In the genomic region with DNA sequence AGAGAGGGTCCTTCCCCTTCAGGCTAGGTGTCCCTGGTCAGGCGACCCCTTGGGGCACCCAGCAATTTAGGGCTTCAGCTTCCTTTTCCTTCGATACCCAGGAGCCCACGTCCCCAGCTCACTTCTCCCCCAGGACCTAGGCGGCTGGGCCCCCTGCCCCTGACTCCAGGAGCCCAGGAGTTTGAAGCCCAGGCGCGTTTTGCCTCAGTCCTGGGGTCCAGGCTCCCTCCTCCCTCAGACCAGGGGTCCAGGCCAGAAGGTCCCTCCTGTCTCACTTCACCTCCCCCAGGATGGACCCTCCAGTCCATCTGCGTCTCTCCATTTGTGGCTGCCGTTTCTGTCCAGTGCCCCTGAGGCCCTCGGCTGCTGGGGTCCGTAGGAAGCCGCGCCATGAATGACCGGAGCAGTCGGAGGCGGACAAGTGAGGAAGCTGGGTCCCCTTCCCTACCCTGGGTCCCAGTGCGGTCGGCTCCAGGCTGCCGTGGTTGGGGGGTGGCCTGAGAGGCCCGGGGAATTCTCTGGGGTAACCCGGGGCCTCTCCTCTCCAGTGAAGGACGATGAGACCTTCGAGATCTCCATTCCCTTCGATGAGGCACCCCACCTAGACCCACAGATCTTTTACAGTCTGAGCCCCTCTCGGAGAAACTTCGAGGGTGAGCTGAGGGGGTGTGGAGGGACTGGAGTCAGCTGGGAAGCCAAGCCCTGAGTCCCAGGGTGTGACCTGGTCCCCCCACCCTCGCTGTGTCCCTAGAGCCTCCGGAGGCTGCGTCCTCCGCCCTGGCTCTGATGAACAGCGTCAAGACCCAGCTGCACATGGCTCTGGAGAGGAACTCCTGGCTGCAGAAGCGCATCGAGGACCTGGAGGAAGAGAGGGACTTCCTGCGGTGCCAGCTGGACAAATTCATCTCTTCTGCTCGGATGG, we compare ENCODE assay signal across 1 cellular context.
TF ChIP-seq lines count a peak whose summit lies in the region.

No MANE protein-coding gene starts in this region.

TF ChIP-seq in K562, 482 proteins besides CTCF, POLR2A, EP300 and RAD21 (continues in another document):
- TF ChIP-seq HDAC2 (IDR thresholded peaks at IDR 0.05) (no peak; the same call in 1 of the 2 replicates), ZNF121 (CRISPR knock-in tag; conservative IDR thresholded peaks at IDR 0.05) (no peak), HOXB6 (CRISPR knock-in tag; IDR thresholded peaks at IDR 0.05; ENCODE audit: borderline replicate concordance) (no peak), ETV1 (tag; conservative IDR thresholded peaks at IDR 0.05; ENCODE audit: low read depth) (no peak), MAZ (CRISPR knock-in tag; conservative IDR thresholded peaks at IDR 0.05 in 1 of 2, IDR thresholded peaks at IDR 0.05 in 1 of 2) (no peak), NRF1 (conservative IDR thresholded peaks at IDR 0.05 in 1 of 2, IDR thresholded peaks at IDR 0.05 in 1 of 2) (peak; percentile 18 to 57), POLR2B (IDR thresholded peaks at IDR 0.05; ENCODE audit: low read depth, partially characterized antibody) (no peak), EGR1 (conservative IDR thresholded peaks at IDR 0.05) (no peak), U2AF1 (optimal IDR thresholded peaks at IDR 0.05; ENCODE audit: low read depth, low read length) (no peak), ZNF79 (CRISPR knock-in tag; IDR thresholded peaks at IDR 0.05; ENCODE audit: low read depth) (no peak), ZNF174 (CRISPR knock-in tag; IDR thresholded peaks at IDR 0.05) (no peak), POLR3G (IDR thresholded peaks at IDR 0.05; ENCODE audit: extremely low read depth, insufficient read length, insufficient replicate concordance) (no peak), HLTF (IDR thresholded peaks at IDR 0.05) (no peak), BRCA1 (IDR thresholded peaks at IDR 0.05) (no peak), BRCA1 (CRISPR knock-in tag; IDR thresholded peaks at IDR 0.05) (no peak), HMGN3 (IDR thresholded peaks at IDR 0.05; ENCODE audit: borderline replicate concordance, extremely low read depth, insufficient read length, low read depth, low read length) (peak; percentile 6), XRCC5 (IDR thresholded peaks at IDR 0.05; ENCODE audit: low read depth, low read length) (no peak), STAT5B (CRISPR knock-in tag; IDR thresholded peaks at IDR 0.05) (no peak), GTF2F1 (IDR thresholded peaks at IDR 0.05; ENCODE audit: low read depth, low read length) (no peak), BACH1 (tag; IDR thresholded peaks at IDR 0.05) (no peak), RBM22 (IDR thresholded peaks at IDR 0.05; ENCODE audit: low read depth, low read length, poor library complexity, severe bottlenecking) (no peak), CBFA2T3 (IDR thresholded peaks at IDR 0.05) (no peak), NEUROD1 (IDR thresholded peaks at IDR 0.05; ENCODE audit: borderline replicate concordance, low read depth, low read length, partially characterized antibody) (no peak), XRCC4 (IDR thresholded peaks at IDR 0.05; ENCODE audit: extremely low read depth, insufficient read depth, insufficient read length) (no peak), ZNF146 (CRISPR knock-in tag; IDR thresholded peaks at IDR 0.05; ENCODE audit: unreplicated experiment) (no peak)
- TF ChIP-seq, protein P1, sequence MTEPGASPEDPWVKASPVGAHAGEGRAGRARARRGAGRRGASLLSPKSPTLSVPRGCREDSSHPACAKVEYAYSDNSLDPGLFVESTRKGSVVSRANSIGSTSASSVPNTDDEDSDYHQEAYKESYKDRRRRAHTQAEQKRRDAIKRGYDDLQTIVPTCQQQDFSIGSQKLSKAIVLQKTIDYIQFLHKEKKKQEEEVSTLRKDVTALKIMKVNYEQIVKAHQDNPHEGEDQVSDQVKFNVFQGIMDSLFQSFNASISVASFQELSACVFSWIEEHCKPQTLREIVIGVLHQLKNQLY (CRISPR knock-in tag; conservative IDR thresholded peaks at IDR 0.05), result no peak
- TF ChIP-seq, protein P2, sequence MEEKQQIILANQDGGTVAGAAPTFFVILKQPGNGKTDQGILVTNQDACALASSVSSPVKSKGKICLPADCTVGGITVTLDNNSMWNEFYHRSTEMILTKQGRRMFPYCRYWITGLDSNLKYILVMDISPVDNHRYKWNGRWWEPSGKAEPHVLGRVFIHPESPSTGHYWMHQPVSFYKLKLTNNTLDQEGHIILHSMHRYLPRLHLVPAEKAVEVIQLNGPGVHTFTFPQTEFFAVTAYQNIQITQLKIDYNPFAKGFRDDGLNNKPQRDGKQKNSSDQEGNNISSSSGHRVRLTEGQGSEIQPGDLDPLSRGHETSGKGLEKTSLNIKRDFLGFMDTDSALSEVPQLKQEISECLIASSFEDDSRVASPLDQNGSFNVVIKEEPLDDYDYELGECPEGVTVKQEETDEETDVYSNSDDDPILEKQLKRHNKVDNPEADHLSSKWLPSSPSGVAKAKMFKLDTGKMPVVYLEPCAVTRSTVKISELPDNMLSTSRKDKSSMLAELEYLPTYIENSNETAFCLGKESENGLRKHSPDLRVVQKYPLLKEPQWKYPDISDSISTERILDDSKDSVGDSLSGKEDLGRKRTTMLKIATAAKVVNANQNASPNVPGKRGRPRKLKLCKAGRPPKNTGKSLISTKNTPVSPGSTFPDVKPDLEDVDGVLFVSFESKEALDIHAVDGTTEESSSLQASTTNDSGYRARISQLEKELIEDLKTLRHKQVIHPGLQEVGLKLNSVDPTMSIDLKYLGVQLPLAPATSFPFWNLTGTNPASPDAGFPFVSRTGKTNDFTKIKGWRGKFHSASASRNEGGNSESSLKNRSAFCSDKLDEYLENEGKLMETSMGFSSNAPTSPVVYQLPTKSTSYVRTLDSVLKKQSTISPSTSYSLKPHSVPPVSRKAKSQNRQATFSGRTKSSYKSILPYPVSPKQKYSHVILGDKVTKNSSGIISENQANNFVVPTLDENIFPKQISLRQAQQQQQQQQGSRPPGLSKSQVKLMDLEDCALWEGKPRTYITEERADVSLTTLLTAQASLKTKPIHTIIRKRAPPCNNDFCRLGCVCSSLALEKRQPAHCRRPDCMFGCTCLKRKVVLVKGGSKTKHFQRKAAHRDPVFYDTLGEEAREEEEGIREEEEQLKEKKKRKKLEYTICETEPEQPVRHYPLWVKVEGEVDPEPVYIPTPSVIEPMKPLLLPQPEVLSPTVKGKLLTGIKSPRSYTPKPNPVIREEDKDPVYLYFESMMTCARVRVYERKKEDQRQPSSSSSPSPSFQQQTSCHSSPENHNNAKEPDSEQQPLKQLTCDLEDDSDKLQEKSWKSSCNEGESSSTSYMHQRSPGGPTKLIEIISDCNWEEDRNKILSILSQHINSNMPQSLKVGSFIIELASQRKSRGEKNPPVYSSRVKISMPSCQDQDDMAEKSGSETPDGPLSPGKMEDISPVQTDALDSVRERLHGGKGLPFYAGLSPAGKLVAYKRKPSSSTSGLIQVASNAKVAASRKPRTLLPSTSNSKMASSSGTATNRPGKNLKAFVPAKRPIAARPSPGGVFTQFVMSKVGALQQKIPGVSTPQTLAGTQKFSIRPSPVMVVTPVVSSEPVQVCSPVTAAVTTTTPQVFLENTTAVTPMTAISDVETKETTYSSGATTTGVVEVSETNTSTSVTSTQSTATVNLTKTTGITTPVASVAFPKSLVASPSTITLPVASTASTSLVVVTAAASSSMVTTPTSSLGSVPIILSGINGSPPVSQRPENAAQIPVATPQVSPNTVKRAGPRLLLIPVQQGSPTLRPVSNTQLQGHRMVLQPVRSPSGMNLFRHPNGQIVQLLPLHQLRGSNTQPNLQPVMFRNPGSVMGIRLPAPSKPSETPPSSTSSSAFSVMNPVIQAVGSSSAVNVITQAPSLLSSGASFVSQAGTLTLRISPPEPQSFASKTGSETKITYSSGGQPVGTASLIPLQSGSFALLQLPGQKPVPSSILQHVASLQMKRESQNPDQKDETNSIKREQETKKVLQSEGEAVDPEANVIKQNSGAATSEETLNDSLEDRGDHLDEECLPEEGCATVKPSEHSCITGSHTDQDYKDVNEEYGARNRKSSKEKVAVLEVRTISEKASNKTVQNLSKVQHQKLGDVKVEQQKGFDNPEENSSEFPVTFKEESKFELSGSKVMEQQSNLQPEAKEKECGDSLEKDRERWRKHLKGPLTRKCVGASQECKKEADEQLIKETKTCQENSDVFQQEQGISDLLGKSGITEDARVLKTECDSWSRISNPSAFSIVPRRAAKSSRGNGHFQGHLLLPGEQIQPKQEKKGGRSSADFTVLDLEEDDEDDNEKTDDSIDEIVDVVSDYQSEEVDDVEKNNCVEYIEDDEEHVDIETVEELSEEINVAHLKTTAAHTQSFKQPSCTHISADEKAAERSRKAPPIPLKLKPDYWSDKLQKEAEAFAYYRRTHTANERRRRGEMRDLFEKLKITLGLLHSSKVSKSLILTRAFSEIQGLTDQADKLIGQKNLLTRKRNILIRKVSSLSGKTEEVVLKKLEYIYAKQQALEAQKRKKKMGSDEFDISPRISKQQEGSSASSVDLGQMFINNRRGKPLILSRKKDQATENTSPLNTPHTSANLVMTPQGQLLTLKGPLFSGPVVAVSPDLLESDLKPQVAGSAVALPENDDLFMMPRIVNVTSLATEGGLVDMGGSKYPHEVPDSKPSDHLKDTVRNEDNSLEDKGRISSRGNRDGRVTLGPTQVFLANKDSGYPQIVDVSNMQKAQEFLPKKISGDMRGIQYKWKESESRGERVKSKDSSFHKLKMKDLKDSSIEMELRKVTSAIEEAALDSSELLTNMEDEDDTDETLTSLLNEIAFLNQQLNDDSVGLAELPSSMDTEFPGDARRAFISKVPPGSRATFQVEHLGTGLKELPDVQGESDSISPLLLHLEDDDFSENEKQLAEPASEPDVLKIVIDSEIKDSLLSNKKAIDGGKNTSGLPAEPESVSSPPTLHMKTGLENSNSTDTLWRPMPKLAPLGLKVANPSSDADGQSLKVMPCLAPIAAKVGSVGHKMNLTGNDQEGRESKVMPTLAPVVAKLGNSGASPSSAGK (IDR thresholded peaks at IDR 0.05), result peak; percentile 82
- TF ChIP-seq, protein P3, sequence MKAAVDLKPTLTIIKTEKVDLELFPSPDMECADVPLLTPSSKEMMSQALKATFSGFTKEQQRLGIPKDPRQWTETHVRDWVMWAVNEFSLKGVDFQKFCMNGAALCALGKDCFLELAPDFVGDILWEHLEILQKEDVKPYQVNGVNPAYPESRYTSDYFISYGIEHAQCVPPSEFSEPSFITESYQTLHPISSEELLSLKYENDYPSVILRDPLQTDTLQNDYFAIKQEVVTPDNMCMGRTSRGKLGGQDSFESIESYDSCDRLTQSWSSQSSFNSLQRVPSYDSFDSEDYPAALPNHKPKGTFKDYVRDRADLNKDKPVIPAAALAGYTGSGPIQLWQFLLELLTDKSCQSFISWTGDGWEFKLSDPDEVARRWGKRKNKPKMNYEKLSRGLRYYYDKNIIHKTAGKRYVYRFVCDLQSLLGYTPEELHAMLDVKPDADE (conservative IDR thresholded peaks at IDR 0.05; ENCODE audit: control insufficient read depth, low read depth, low read length), result no peak
- TF ChIP-seq, protein P4, sequence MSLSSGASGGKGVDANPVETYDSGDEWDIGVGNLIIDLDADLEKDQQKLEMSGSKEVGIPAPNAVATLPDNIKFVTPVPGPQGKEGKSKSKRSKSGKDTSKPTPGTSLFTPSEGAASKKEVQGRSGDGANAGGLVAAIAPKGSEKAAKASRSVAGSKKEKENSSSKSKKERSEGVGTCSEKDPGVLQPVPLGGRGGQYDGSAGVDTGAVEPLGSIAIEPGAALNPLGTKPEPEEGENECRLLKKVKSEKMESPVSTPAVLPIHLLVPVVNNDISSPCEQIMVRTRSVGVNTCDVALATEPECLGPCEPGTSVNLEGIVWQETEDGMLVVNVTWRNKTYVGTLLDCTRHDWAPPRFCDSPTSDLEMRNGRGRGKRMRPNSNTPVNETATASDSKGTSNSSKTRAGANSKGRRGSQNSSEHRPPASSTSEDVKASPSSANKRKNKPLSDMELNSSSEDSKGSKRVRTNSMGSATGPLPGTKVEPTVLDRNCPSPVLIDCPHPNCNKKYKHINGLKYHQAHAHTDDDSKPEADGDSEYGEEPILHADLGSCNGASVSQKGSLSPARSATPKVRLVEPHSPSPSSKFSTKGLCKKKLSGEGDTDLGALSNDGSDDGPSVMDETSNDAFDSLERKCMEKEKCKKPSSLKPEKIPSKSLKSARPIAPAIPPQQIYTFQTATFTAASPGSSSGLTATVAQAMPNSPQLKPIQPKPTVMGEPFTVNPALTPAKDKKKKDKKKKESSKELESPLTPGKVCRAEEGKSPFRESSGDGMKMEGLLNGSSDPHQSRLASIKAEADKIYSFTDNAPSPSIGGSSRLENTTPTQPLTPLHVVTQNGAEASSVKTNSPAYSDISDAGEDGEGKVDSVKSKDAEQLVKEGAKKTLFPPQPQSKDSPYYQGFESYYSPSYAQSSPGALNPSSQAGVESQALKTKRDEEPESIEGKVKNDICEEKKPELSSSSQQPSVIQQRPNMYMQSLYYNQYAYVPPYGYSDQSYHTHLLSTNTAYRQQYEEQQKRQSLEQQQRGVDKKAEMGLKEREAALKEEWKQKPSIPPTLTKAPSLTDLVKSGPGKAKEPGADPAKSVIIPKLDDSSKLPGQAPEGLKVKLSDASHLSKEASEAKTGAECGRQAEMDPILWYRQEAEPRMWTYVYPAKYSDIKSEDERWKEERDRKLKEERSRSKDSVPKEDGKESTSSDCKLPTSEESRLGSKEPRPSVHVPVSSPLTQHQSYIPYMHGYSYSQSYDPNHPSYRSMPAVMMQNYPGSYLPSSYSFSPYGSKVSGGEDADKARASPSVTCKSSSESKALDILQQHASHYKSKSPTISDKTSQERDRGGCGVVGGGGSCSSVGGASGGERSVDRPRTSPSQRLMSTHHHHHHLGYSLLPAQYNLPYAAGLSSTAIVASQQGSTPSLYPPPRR (CRISPR knock-in tag; IDR thresholded peaks at IDR 0.05; ENCODE audit: borderline replicate concordance), result no peak
- TF ChIP-seq, protein P5, sequence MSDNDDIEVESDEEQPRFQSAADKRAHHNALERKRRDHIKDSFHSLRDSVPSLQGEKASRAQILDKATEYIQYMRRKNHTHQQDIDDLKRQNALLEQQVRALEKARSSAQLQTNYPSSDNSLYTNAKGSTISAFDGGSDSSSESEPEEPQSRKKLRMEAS (CRISPR knock-in tag; IDR thresholded peaks at IDR 0.05), result no peak
- TF ChIP-seq, protein P6, sequence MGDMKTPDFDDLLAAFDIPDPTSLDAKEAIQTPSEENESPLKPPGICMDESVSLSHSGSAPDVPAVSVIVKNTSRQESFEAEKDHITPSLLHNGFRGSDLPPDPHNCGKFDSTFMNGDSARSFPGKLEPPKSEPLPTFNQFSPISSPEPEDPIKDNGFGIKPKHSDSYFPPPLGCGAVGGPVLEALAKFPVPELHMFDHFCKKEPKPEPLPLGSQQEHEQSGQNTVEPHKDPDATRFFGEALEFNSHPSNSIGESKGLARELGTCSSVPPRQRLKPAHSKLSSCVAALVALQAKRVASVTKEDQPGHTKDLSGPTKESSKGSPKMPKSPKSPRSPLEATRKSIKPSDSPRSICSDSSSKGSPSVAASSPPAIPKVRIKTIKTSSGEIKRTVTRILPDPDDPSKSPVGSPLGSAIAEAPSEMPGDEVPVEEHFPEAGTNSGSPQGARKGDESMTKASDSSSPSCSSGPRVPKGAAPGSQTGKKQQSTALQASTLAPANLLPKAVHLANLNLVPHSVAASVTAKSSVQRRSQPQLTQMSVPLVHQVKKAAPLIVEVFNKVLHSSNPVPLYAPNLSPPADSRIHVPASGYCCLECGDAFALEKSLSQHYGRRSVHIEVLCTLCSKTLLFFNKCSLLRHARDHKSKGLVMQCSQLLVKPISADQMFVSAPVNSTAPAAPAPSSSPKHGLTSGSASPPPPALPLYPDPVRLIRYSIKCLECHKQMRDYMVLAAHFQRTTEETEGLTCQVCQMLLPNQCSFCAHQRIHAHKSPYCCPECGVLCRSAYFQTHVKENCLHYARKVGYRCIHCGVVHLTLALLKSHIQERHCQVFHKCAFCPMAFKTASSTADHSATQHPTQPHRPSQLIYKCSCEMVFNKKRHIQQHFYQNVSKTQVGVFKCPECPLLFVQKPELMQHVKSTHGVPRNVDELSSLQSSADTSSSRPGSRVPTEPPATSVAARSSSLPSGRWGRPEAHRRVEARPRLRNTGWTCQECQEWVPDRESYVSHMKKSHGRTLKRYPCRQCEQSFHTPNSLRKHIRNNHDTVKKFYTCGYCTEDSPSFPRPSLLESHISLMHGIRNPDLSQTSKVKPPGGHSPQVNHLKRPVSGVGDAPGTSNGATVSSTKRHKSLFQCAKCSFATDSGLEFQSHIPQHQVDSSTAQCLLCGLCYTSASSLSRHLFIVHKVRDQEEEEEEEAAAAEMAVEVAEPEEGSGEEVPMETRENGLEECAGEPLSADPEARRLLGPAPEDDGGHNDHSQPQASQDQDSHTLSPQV (IDR thresholded peaks at IDR 0.05), result peak; percentile 63; the same call in 1 of the 2 replicates
